In genomic region chrX:9865804-9866471, GRCh38 we compare ENCODE assay signal across 14 cellular contexts.
DNase-seq lines count a peak whose midpoint lies in the region; ATAC-seq and TF ChIP-seq lines count a peak whose summit lies in the region.
"Had no signal": no experiment of that assay in that cellular context is flagged by ENCODE, and none has a peak within 500 bp of the region (broad histone marks: within the 10 kb centered on the region; RNA-seq: fewer than 3 reads in every experiment).

No MANE protein-coding gene starts in this region.

- H3K4me3 Mint-ChIP-seq in activated CD4-positive, alpha-beta T cell treated with anti-CD3 and anti-CD28 coated beads, Interleukin-2, amount 10 ng/mL, durations not matched to agents 24 days and 14 days, result no peak overlapping the region
- H3K4me3 Mint-ChIP-seq: activated naive CD8-positive, alpha-beta T cell; T-helper 17 cell had no signal

- no peak for DNase-seq in left cardiac atrium
- no peak for DNase-seq in left ventricle myocardium superior
- peak; percentile 72 for DNase-seq in amniotic epithelial cell (ENCODE audit: low read depth)
- no peak for DNase-seq in lower lobe of right lung
- no peak for DNase-seq in AG08396 (ENCODE audit: low spot score)
- no peak for DNase-seq in amygdala (lab: John Stamatoyannopoulos, UW)
- DNase-seq in DMS53 (lab: John Stamatoyannopoulos, UW), result no peak
- DNase-seq in activated CD4-positive, alpha-beta T cell treated with anti-CD3 and anti-CD28 coated beads, Interleukin-2, amount 10 ng/mL, durations not matched to agents 24 days and 14 days, result no peak
- DNase-seq: cerebellar nuclear complex, MM.1S, NCI-H2081 treated with DMSO at 0.1 percent for 48 hours, T-helper 17 cell had no signal

- no peak overlapping the region for H3K27ac Mint-ChIP-seq in activated CD4-positive, alpha-beta T cell treated with anti-CD3 and anti-CD28 coated beads, Interleukin-2, amount 10 ng/mL, durations not matched to agents 24 days and 14 days
- H3K27ac Mint-ChIP-seq: activated naive CD8-positive, alpha-beta T cell; T-helper 17 cell had no signal

- intact Hi-C loops in left cardiac atrium (cut with DNase I), result no loop called here
- intact Hi-C loops in left ventricle myocardium superior (cut with micrococcal nuclease), result no loop called here
- intact Hi-C loops in lower lobe of right lung (cut with DNase I), result no loop called here
- intact Hi-C loops in activated CD4-positive, alpha-beta T cell treated with anti-CD3 and anti-CD28 coated beads, Interleukin-2, amount 10 ng/mL, durations not matched to agents 24 days and 14 days (cut with micrococcal nuclease), result no loop called here

- H3K36me3 ChIP-seq in lower lobe of right lung, result no peaks in the 10 kb centered on the region

- no peaks in the 10 kb centered on the region for H3K9me3 ChIP-seq in lower lobe of right lung

- no peak for TF ChIP-seq CTCF in lower lobe of right lung (IDR thresholded peaks at IDR 0.05)

- H3K27ac ChIP-seq in lower lobe of right lung, result peak overlapping the region; percentile 58
- H3K27ac ChIP-seq: parathyroid adenoma had no signal

- H3K9me3 Mint-ChIP-seq in activated CD4-positive, alpha-beta T cell treated with anti-CD3 and anti-CD28 coated beads, Interleukin-2, amount 10 ng/mL, durations not matched to agents 24 days and 14 days, result no peaks in the 10 kb centered on the region

- no peak overlapping the region for H3K4me3 ChIP-seq in lower lobe of right lung

- H3K27me3 Mint-ChIP-seq in activated CD4-positive, alpha-beta T cell treated with anti-CD3 and anti-CD28 coated beads, Interleukin-2, amount 10 ng/mL, durations not matched to agents 24 days and 14 days, result peaks cover 18% of the 10 kb centered on the region

- H3K27me3 ChIP-seq in lower lobe of right lung (ENCODE audit: low read depth), result no peaks in the 10 kb centered on the region

- H3K4me1 ChIP-seq in lower lobe of right lung, result peaks cover 3% of the 10 kb centered on the region
- H3K4me1 ChIP-seq: parathyroid adenoma had no signal

- H3K4me1 Mint-ChIP-seq in activated CD4-positive, alpha-beta T cell treated with anti-CD3 and anti-CD28 coated beads, Interleukin-2, amount 10 ng/mL, durations not matched to agents 24 days and 14 days, result no peaks in the 10 kb centered on the region
- H3K4me1 Mint-ChIP-seq: T-helper 17 cell had no signal

- no peaks in the 10 kb centered on the region for H3K36me3 Mint-ChIP-seq in activated CD4-positive, alpha-beta T cell treated with anti-CD3 and anti-CD28 coated beads, Interleukin-2, amount 10 ng/mL, durations not matched to agents 24 days and 14 days (ENCODE audit: low read depth)
- H3K36me3 Mint-ChIP-seq: activated naive CD8-positive, alpha-beta T cell had no signal

- ATAC-seq in left cardiac atrium (peak; percentile 19 to 61), left ventricle myocardium superior (no peak), lower lobe of right lung (peak in 1 of 2 donors; percentile 23)
- ATAC-seq: T-helper 17 cell had no signal
